In the genomic region with DNA sequence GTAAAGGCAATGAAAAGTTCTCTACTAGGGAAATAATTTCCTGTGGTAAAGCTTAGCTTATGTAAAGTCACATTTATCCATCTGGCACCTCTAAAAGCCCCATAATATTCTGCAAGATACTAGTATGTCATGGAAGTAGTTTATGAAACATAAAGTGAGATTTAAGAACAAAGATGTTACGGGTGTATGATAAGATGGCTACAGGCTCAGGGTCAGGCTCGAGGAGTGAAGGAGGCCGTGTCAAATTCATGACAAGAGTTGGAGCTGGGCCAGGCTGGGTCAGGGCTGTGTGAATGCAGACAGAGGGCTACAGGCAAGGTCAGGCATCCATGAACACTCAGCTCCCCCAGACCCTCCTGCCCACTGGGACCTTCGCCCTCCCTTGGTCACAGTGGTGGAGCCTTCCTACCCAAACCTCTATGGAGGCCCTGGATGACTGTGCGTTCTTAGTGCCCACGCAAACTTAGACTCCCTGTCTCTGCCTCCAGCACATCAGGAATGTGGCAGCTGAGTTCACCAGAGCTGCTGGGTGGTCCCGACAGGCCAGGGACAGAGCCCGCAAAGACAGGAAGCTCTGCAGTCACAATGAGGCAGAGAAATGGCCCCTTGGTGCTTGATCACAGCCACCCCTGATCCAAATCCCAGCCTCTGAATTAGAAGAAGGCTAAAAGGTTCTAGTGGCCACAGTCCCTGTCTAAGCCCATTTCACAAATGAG, we compare ENCODE assay signal across 1 cellular context.
TF ChIP-seq lines count a peak whose summit lies in the region.

No MANE protein-coding gene starts in this region.

TF ChIP-seq in K562, 482 proteins besides CTCF, POLR2A, EP300 and RAD21 (continued from another document and continues in another):
- TF ChIP-seq, protein P1, sequence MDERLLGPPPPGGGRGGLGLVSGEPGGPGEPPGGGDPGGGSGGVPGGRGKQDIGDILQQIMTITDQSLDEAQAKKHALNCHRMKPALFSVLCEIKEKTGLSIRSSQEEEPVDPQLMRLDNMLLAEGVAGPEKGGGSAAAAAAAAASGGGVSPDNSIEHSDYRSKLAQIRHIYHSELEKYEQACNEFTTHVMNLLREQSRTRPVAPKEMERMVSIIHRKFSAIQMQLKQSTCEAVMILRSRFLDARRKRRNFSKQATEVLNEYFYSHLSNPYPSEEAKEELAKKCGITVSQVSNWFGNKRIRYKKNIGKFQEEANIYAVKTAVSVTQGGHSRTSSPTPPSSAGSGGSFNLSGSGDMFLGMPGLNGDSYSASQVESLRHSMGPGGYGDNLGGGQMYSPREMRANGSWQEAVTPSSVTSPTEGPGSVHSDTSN (CRISPR knock-in tag; IDR thresholded peaks at IDR 0.05; ENCODE audit: low read depth), result peak; percentile 30; the same call in 1 of the 2 replicates
- TF ChIP-seq, protein P1 (tag; conservative IDR thresholded peaks at IDR 0.05; ENCODE audit: low read depth), result no peak
- TF ChIP-seq MAFK (IDR thresholded peaks at IDR 0.05; ENCODE audit: low read length), result 0 out of 2 replicates have a peak, but pooled peaks have one; percentile 7
- peak; percentile 47; the same call in 1 of the 2 replicates for TF ChIP-seq CEBPG (CRISPR knock-in tag; IDR thresholded peaks at IDR 0.05)
- no peak for TF ChIP-seq CEBPG (tag; conservative IDR thresholded peaks at IDR 0.05 in 1 of 2, IDR thresholded peaks at IDR 0.05 in 1 of 2)
- no peak for TF ChIP-seq MYBL2 (IDR thresholded peaks at IDR 0.05; ENCODE audit: low read depth)
- peak; percentile 22; the same call in 1 of the 2 replicates for TF ChIP-seq MYBL2 (CRISPR knock-in tag; IDR thresholded peaks at IDR 0.05; ENCODE audit: borderline replicate concordance)
- TF ChIP-seq ZSCAN32 (CRISPR knock-in tag; IDR thresholded peaks at IDR 0.05), result no peak
- TF ChIP-seq, protein P2, sequence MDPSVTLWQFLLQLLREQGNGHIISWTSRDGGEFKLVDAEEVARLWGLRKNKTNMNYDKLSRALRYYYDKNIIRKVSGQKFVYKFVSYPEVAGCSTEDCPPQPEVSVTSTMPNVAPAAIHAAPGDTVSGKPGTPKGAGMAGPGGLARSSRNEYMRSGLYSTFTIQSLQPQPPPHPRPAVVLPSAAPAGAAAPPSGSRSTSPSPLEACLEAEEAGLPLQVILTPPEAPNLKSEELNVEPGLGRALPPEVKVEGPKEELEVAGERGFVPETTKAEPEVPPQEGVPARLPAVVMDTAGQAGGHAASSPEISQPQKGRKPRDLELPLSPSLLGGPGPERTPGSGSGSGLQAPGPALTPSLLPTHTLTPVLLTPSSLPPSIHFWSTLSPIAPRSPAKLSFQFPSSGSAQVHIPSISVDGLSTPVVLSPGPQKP (CRISPR knock-in tag; IDR thresholded peaks at IDR 0.05), result 0 out of 2 replicates have a peak, but pooled peaks have one; percentile 88
- TF ChIP-seq NFIC (IDR thresholded peaks at IDR 0.05), result no peak
- 0 out of 2 replicates have a peak, but pooled peaks have one; percentile 26 for TF ChIP-seq PRMT5 (CRISPR knock-in tag; IDR thresholded peaks at IDR 0.05)
- TF ChIP-seq SIX5 (IDR thresholded peaks at IDR 0.05; ENCODE audit: borderline replicate concordance in 1 of 2, insufficient read depth in 1 of 2, low read depth in 1 of 2, low read length in 2 of 2), result peak in 1 of 2 experiments; percentile 11; a peak in 2 of 4 replicates
- 0 out of 2 replicates have a peak, but pooled peaks have one; percentile 35 for TF ChIP-seq FOXP1 (CRISPR knock-in tag; IDR thresholded peaks at IDR 0.05)
- 0 out of 4 replicates have a peak, but pooled peaks of 1 of the 2 experiments have one; percentile 42 for TF ChIP-seq FOXA3 (CRISPR knock-in tag; conservative IDR thresholded peaks at IDR 0.05 in 1 of 2, IDR thresholded peaks at IDR 0.05 in 1 of 2)
- no peak for TF ChIP-seq BHLHE40 (IDR thresholded peaks at IDR 0.05; ENCODE audit: low read length)
- TF ChIP-seq HDAC6 (IDR thresholded peaks at IDR 0.05; ENCODE audit: low read depth, low read length), result peak; percentile 76; the same call in 1 of the 2 replicates
- TF ChIP-seq KLF6 (CRISPR knock-in tag; IDR thresholded peaks at IDR 0.05; ENCODE audit: borderline replicate concordance), result no peak
- peak; percentile 54; the same call in 1 of the 2 replicates for TF ChIP-seq CAMTA2 (CRISPR knock-in tag; conservative IDR thresholded peaks at IDR 0.05)
- TF ChIP-seq, protein P3, sequence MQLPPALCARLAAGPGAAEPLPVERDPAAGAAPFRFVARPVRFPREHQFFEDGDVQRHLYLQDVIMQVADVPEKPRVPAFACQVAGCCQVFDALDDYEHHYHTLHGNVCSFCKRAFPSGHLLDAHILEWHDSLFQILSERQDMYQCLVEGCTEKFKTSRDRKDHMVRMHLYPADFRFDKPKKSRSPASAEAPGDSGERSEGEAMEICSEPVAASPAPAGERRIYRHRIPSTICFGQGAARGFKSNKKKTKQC (CRISPR knock-in tag; IDR thresholded peaks at IDR 0.05), result peak; percentile 90; the same call in 1 of the 2 replicates
- TF ChIP-seq, protein P4, sequence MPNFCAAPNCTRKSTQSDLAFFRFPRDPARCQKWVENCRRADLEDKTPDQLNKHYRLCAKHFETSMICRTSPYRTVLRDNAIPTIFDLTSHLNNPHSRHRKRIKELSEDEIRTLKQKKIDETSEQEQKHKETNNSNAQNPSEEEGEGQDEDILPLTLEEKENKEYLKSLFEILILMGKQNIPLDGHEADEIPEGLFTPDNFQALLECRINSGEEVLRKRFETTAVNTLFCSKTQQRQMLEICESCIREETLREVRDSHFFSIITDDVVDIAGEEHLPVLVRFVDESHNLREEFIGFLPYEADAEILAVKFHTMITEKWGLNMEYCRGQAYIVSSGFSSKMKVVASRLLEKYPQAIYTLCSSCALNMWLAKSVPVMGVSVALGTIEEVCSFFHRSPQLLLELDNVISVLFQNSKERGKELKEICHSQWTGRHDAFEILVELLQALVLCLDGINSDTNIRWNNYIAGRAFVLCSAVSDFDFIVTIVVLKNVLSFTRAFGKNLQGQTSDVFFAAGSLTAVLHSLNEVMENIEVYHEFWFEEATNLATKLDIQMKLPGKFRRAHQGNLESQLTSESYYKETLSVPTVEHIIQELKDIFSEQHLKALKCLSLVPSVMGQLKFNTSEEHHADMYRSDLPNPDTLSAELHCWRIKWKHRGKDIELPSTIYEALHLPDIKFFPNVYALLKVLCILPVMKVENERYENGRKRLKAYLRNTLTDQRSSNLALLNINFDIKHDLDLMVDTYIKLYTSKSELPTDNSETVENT (CRISPR knock-in tag; IDR thresholded peaks at IDR 0.05), result peak; percentile 56; the same call in 1 of the 2 replicates
- TF ChIP-seq ZNF124 (CRISPR knock-in tag; IDR thresholded peaks at IDR 0.05), result peak; percentile 89; the same call in 1 of the 2 replicates
- TF ChIP-seq, protein P5, sequence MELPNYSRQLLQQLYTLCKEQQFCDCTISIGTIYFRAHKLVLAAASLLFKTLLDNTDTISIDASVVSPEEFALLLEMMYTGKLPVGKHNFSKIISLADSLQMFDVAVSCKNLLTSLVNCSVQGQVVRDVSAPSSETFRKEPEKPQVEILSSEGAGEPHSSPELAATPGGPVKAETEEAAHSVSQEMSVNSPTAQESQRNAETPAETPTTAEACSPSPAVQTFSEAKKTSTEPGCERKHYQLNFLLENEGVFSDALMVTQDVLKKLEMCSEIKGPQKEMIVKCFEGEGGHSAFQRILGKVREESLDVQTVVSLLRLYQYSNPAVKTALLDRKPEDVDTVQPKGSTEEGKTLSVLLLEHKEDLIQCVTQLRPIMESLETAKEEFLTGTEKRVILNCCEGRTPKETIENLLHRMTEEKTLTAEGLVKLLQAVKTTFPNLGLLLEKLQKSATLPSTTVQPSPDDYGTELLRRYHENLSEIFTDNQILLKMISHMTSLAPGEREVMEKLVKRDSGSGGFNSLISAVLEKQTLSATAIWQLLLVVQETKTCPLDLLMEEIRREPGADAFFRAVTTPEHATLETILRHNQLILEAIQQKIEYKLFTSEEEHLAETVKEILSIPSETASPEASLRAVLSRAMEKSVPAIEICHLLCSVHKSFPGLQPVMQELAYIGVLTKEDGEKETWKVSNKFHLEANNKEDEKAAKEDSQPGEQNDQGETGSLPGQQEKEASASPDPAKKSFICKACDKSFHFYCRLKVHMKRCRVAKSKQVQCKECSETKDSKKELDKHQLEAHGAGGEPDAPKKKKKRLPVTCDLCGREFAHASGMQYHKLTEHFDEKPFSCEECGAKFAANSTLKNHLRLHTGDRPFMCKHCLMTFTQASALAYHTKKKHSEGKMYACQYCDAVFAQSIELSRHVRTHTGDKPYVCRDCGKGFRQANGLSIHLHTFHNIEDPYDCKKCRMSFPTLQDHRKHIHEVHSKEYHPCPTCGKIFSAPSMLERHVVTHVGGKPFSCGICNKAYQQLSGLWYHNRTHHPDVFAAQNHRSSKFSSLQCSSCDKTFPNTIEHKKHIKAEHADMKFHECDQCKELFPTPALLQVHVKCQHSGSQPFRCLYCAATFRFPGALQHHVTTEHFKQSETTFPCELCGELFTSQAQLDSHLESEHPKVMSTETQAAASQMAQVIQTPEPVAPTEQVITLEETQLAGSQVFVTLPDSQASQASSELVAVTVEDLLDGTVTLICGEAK (IDR thresholded peaks at IDR 0.05), result no peak
- TF ChIP-seq, protein P5 (CRISPR knock-in tag; IDR thresholded peaks at IDR 0.05), result peak; percentile 19; the same call in 1 of the 2 replicates
- TF ChIP-seq ZKSCAN8 (CRISPR knock-in tag; IDR thresholded peaks at IDR 0.05), result no peak
- TF ChIP-seq, protein P6, sequence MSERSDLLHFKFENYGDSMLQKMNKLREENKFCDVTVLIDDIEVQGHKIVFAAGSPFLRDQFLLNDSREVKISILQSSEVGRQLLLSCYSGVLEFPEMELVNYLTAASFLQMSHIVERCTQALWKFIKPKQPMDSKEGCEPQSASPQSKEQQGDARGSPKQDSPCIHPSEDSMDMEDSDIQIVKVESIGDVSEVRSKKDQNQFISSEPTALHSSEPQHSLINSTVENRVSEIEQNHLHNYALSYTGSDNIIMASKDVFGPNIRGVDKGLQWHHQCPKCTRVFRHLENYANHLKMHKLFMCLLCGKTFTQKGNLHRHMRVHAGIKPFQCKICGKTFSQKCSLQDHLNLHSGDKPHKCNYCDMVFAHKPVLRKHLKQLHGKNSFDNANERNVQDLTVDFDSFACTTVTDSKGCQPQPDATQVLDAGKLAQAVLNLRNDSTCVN (CRISPR knock-in tag; IDR thresholded peaks at IDR 0.05), result no peak
- TF ChIP-seq MCM3 (IDR thresholded peaks at IDR 0.05), result peak; percentile 16; the same call in 1 of the 2 replicates
- TF ChIP-seq PHB (CRISPR knock-in tag; IDR thresholded peaks at IDR 0.05), result peak; percentile 89; the same call in 1 of the 2 replicates
- TF ChIP-seq, protein P7, sequence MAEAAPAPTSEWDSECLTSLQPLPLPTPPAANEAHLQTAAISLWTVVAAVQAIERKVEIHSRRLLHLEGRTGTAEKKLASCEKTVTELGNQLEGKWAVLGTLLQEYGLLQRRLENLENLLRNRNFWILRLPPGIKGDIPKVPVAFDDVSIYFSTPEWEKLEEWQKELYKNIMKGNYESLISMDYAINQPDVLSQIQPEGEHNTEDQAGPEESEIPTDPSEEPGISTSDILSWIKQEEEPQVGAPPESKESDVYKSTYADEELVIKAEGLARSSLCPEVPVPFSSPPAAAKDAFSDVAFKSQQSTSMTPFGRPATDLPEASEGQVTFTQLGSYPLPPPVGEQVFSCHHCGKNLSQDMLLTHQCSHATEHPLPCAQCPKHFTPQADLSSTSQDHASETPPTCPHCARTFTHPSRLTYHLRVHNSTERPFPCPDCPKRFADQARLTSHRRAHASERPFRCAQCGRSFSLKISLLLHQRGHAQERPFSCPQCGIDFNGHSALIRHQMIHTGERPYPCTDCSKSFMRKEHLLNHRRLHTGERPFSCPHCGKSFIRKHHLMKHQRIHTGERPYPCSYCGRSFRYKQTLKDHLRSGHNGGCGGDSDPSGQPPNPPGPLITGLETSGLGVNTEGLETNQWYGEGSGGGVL (CRISPR knock-in tag; IDR thresholded peaks at IDR 0.05), result no peak
- TF ChIP-seq ZEB2 (IDR thresholded peaks at IDR 0.05), result no peak
- 0 out of 2 replicates have a peak, but pooled peaks have one; percentile 52 for TF ChIP-seq BCL6 (CRISPR knock-in tag; IDR thresholded peaks at IDR 0.05)
- TF ChIP-seq EGR1 (conservative IDR thresholded peaks at IDR 0.05), result peak; percentile 81
